8 cellular contexts compared by ENCODE assay signal in genomic region chr3:104102386-104102785, GRCh38.
DNase-seq lines count a peak whose midpoint lies in the region; ATAC-seq and TF ChIP-seq lines count a peak whose summit lies in the region.

No MANE protein-coding gene starts in this region.

- peaks cover 4% of the 10 kb centered on the region; the same call in 1 of the 2 replicates for H3K9me3 ChIP-seq in Caco-2
- H3K9me3 ChIP-seq in right lobe of liver = no peaks in the 10 kb centered on the region
- H3K9me3 ChIP-seq in esophagus squamous epithelium = peaks cover 0 to 5% (median 0%) of the 10 kb centered on the region in 3 donors

- H3K27me3 ChIP-seq in Caco-2 (replicated peaks; ENCODE audit: control insufficient read depth, insufficient read depth, low read length) = no peaks in the 10 kb centered on the region
- H3K27me3 ChIP-seq in right lobe of liver = no peaks in the 10 kb centered on the region
- no peaks in the 10 kb centered on the region for H3K27me3 ChIP-seq in esophagus squamous epithelium

- H3K27ac ChIP-seq in right lobe of liver (no peak overlapping the region), esophagus squamous epithelium (no peak overlapping the region)

- TF ChIP-seq POLR2A in right lobe of liver (IDR thresholded peaks at IDR 0.05) (no peak), esophagus squamous epithelium (IDR thresholded peaks at IDR 0.05) (no peak)

- no peaks in the 10 kb centered on the region for H3K4me1 ChIP-seq in Caco-2
- H3K4me1 ChIP-seq in right lobe of liver = no peaks in the 10 kb centered on the region
- no peaks in the 10 kb centered on the region for H3K4me1 ChIP-seq in esophagus squamous epithelium

- H3K9me3 Mint-ChIP-seq in Caco-2 (ENCODE audit: unreplicated experiment) = no peaks in the 10 kb centered on the region

- POLR2A ChIA-PET in Caco-2 (lab: Charles Lee) = no interaction called here

- H3K4me3 Mint-ChIP-seq in Caco-2 (ENCODE audit: unreplicated experiment) = no peak overlapping the region

- H3K36me3 ChIP-seq in Caco-2 (ENCODE audit: control insufficient read depth, insufficient read depth, low read length) = no peaks in the 10 kb centered on the region
- H3K36me3 ChIP-seq in right lobe of liver = no peaks in the 10 kb centered on the region
- H3K36me3 ChIP-seq in esophagus squamous epithelium = no peaks in the 10 kb centered on the region

- CTCF ChIA-PET in Caco-2 (lab: Charles Lee) = interaction anchor here (0.6 to 1.3 kb wide), 2 partner anchors 83 to 420 kb away, joined by 3 read pairs; no protein-coding TSS in a partner anchor

- no peaks in the 10 kb centered on the region for H3K4me1 Mint-ChIP-seq in Caco-2 (ENCODE audit: low read depth, unreplicated experiment)

- ATAC-seq in GM18873 (IDR thresholded peaks at IDR 0.05; ENCODE audit: low FRiP score, unreplicated experiment) (peak; percentile 96), HG03025 (IDR thresholded peaks at IDR 0.05; ENCODE audit: low FRiP score, unreplicated experiment) (peak; percentile 93), right lobe of liver (peak; percentile 93 to 99 (median 97))

- H3K27me3 Mint-ChIP-seq in Caco-2 (ENCODE audit: insufficient read depth, unreplicated experiment) = no peaks in the 10 kb centered on the region

- DNase-seq in Caco-2 (peak in 1 of 2 experiments; percentile 34), NCI-H1694 treated with DMSO at 0.1 percent for 48 hours (lab: John Stamatoyannopoulos, UW) (peak; percentile 33), amniotic stem cell (lab: John Stamatoyannopoulos, UW) (peak; percentile 15), right lobe of liver (peak in 2 of 3 donors; percentile 16 to 55), esophagus squamous epithelium (lab: John Stamatoyannopoulos, UW) (no peak)
- no peak for DNase-seq in activated naive CD4-positive, alpha-beta T cell treated with anti-CD3 and anti-CD28 coated beads, Interleukin-2, amount 50 U/mL, for 16 hours

- intact Hi-C loops in Caco-2 (cut with micrococcal nuclease; ENCODE audit: unreplicated experiment) (no loop called here), right lobe of liver (cut with DNase I) (no loop called here), esophagus squamous epithelium (cut with DNase I) (no loop called here)

- BruUV-seq in Caco-2 (replicated peaks; lab: Mats Ljungman, UMichigan) = no TSS peak

- 0% methylated on average over 3 of the region's 3 CpGs for WGBS in right lobe of liver (ENCODE audit: insufficient coverage, low coverage, low lambda C conversion rate, missing lambda C conversion rate)
- 13 to 21% methylated on average over 2 of the region's 3 CpGs for WGBS in esophagus squamous epithelium, 2 donors

- no peaks in the 10 kb centered on the region for H3K36me3 Mint-ChIP-seq in Caco-2 (ENCODE audit: insufficient read depth, unreplicated experiment)

- no peak overlapping the region for H3K4me3 ChIP-seq in Caco-2 (ENCODE audit: low read depth, low read length)
- H3K4me3 ChIP-seq in right lobe of liver = no peak overlapping the region
- no peak overlapping the region for H3K4me3 ChIP-seq in esophagus squamous epithelium

- H3K27ac Mint-ChIP-seq in Caco-2 (ENCODE audit: unreplicated experiment) = no peak overlapping the region

- TF ChIP-seq CTCF in Caco-2 (IDR thresholded peaks at IDR 0.05; ENCODE audit: insufficient read depth in 1 of 2, low read depth in 1 of 2, low read length in 1 of 2, severe bottlenecking in 1 of 2, unreplicated experiment in 1 of 2) (peak; percentile 39 to 47), right lobe of liver (IDR thresholded peaks at IDR 0.05) (peak; percentile 54 to 68 (median 64)), esophagus squamous epithelium (IDR thresholded peaks at IDR 0.05) (peak in 1 of 6 experiments; percentile 18)

Comparison
In these comparisons a context has a peak if more than half of its experiments do, and no peak if none do; other contexts are left out.
1. DNase-seq: peak in NCI-H1694 treated with DMSO at 0.1 percent for 48 hours (single experiment), amniotic stem cell (single experiment) and right lobe of liver (2 of 3); none in esophagus squamous epithelium (single experiment) and activated naive CD4-positive, alpha-beta T cell treated with anti-CD3 and anti-CD28 coated beads, Interleukin-2, amount 50 U/mL, for 16 hours (single experiment).
2. Peak in every context shown above with its lines, with median percentiles within 50 percentile points of each other: ATAC-seq.